ENCODE assay signal across 19 cellular contexts in genomic region chr1:85372683-85373446, GRCh38.
DNase-seq lines count a peak whose midpoint lies in the region; ATAC-seq, FAIRE-seq and TF ChIP-seq lines count a peak whose summit lies in the region.
"Had no signal": no experiment of that assay in that cellular context is flagged by ENCODE, and none has a peak within 500 bp of the region (broad histone marks: within the 10 kb centered on the region; RNA-seq: fewer than 3 reads in every experiment).

No MANE protein-coding gene starts in this region.

- TF ChIP-seq CTCF in IMR-90 (conservative IDR thresholded peaks at IDR 0.05; ENCODE audit: low read depth, low read length) (no peak), body of pancreas (IDR thresholded peaks at IDR 0.05) (no peak), keratinocyte (optimal IDR thresholded peaks at IDR 0.05 in 1 of 3, IDR thresholded peaks at IDR 0.05 in 1 of 3, conservative IDR thresholded peaks at IDR 0.05 in 1 of 3; ENCODE audit: extremely low read depth in 1 of 3, insufficient read depth in 2 of 3, low read length in 3 of 3) (no peak)

- peak overlapping the region; percentile 64 for H2BK5ac ChIP-seq in IMR-90 (ENCODE audit: low read depth, low read length, poor library complexity, severe bottlenecking)

- no peak overlapping the region; the same call in 1 of the 2 replicates for H3K23ac ChIP-seq in IMR-90 (ENCODE audit: low read depth, low read length)

- peak overlapping the region; percentile 62; the same call in 1 of the 2 replicates for H2AK5ac ChIP-seq in IMR-90 (ENCODE audit: low read depth, low read length)

- H2AK9ac ChIP-seq in IMR-90 (replicated peaks; ENCODE audit: low read depth, low read length, poor library complexity): no peak overlapping the region

- BruUV-seq in IMR-90 (replicated peaks; lab: Mats Ljungman, UMichigan): no TSS peak

- H2AFZ ChIP-seq in IMR-90 (replicated peaks; ENCODE audit: low read length, poor library complexity) (no peak overlapping the region), keratinocyte (ENCODE audit: control insufficient read depth, low read length) (peak overlapping the region; percentile 31)
- H2AFZ ChIP-seq: neural progenitor cell had no signal

- peak overlapping the region; percentile 13; the same call in 1 of the 2 replicates for H2BK120ac ChIP-seq in IMR-90 (ENCODE audit: low read depth, low read length)

- no peak overlapping the region for H3K4ac ChIP-seq in IMR-90 (ENCODE audit: low read depth, low read length)

- H2BK20ac ChIP-seq in IMR-90 (ENCODE audit: low read depth, low read length): peak overlapping the region; percentile 46; the same call in 1 of the 2 replicates

- H4K8ac ChIP-seq in IMR-90 (ENCODE audit: low read depth in 2 of 2, low read length in 2 of 2): peak overlapping the region in 1 of 2 experiments; percentile 42; a peak in 2 of 4 replicates

- no CpG with 5 or more reads among the region's 5 CpGs for WGBS in IMR-90 (ENCODE audit: extremely low coverage in 2 of 2, insufficient read length in 1 of 2), 2 experiments
- whole genome bisulfite sequencing in body of pancreas, 2 donors: 35 to 48% methylated on average over 5 of the region's 5 CpGs
- WGBS in urinary bladder: 19% methylated on average over 5 of the region's 5 CpGs

- H3K36me3 ChIP-seq in IMR-90 (ENCODE audit: control insufficient read depth, insufficient read depth, low read length): no peaks in the 10 kb centered on the region
- H3K36me3 ChIP-seq in body of pancreas (replicated peaks in 1 of 2; ENCODE audit: insufficient read depth in 1 of 2, low read depth in 2 of 2): no peaks in the 10 kb centered on the region
- no peaks in the 10 kb centered on the region for H3K36me3 ChIP-seq in keratinocyte (ENCODE audit: control insufficient read depth in 2 of 2, extremely low read depth in 1 of 2, insufficient read depth in 2 of 2, low read length in 2 of 2)
- no peaks in the 10 kb centered on the region for H3K36me3 ChIP-seq in urinary bladder (ENCODE audit: insufficient read depth)
- H3K36me3 ChIP-seq: heart right ventricle, left lung, neural progenitor cell had no signal

- TF ChIP-seq RAD21 in IMR-90 (IDR thresholded peaks at IDR 0.05; ENCODE audit: low read length): no peak

- H3K9me1 ChIP-seq in IMR-90 (ENCODE audit: insufficient read depth, low read length) (peaks cover 4% of the 10 kb centered on the region), keratinocyte (ENCODE audit: control insufficient read depth, extremely low read depth, insufficient read depth, low read length) (no peaks in the 10 kb centered on the region)

- CTCF ChIA-PET in IMR-90 (lab: Yijun Ruan, JAX): interaction anchor here (0.6 to 1.8 kb wide), 5 partner anchors 10 to 58 kb away, joined by 3 read pairs; no protein-coding TSS in a partner anchor

- 0 out of 2 replicates have a peak overlapping the region, but pooled peaks have one; percentile 15 for H4K91ac ChIP-seq in IMR-90 (ENCODE audit: insufficient read depth, low read depth, low read length)

- H3K4me1 ChIP-seq in IMR-90 (ENCODE audit: control insufficient read depth, insufficient read depth, low read length) (peaks cover 13% of the 10 kb centered on the region), body of pancreas (peaks cover 39% of the 10 kb centered on the region), keratinocyte (ENCODE audit: control insufficient read depth, extremely low read depth, insufficient read depth, low read length) (peaks cover 14% of the 10 kb centered on the region), urinary bladder (ENCODE audit: insufficient read depth) (peaks cover 1% of the 10 kb centered on the region)
- H3K4me1 ChIP-seq: Caco-2 had no signal

- H4K20me1 ChIP-seq in IMR-90 (ENCODE audit: insufficient read depth, low read length) (peaks cover 4% of the 10 kb centered on the region; the same call in 1 of the 2 replicates), keratinocyte (ENCODE audit: control insufficient read depth, extremely low read depth, insufficient read depth, low read length) (no peaks in the 10 kb centered on the region)

- no peak overlapping the region for H3K56ac ChIP-seq in IMR-90 (ENCODE audit: extremely low read depth, insufficient read depth, low read length)

- peak overlapping the region; percentile 31; the same call in 1 of the 2 replicates for H3K27ac ChIP-seq in IMR-90 (ENCODE audit: insufficient read depth, low read length)
- H3K27ac ChIP-seq in body of pancreas: peak overlapping the region in 2 of 4 donors; percentile 32 to 52
- no peak overlapping the region for H3K27ac ChIP-seq in keratinocyte (ENCODE audit: control insufficient read depth, insufficient read depth, low read length)
- peak overlapping the region; percentile 5 for H3K27ac ChIP-seq in urinary bladder (ENCODE audit: low read depth)
- H3K27ac ChIP-seq: heart right ventricle, left lung, neural progenitor cell had no signal

- H3K4me2 ChIP-seq in IMR-90 (ENCODE audit: low read depth, low read length) (peak overlapping the region; percentile 51; the same call in 1 of the 2 replicates), keratinocyte (ENCODE audit: control insufficient read depth, extremely low read depth, insufficient read depth, low read depth, low read length) (peak overlapping the region; percentile 36)
- H3K4me2 ChIP-seq: neural progenitor cell had no signal

- no peak overlapping the region for H3K14ac ChIP-seq in IMR-90 (replicated peaks; ENCODE audit: low read depth, low read length)

- no peak for FAIRE-seq in keratinocyte (lab: Jason Lieb, UNC)

- dilution Hi-C loops in IMR-90 (cut with HindIII; ENCODE audit: low sequenced_read_pairs, unreplicated experiment): no loop called here
- dilution Hi-C loops in keratinocyte (cut with MboI; ENCODE audit: extremely low pct_ligation_motif_present, low sequenced_read_pairs): no loop called here

- POLR2A ChIA-PET in IMR-90 (lab: Charles Lee; ENCODE audit: unreplicated experiment): interaction anchor here (0.7 kb wide), 1 partner anchor 96 kb away, joined by 4 read pairs; the partner anchor contains the start of gene BCL10

- H3K9ac ChIP-seq in IMR-90 (ENCODE audit: low read depth, low read length) (no peak overlapping the region), keratinocyte (ENCODE audit: control insufficient read depth, extremely low read depth, insufficient read depth, low read length) (no peak overlapping the region)
- H3K9ac ChIP-seq: neural progenitor cell had no signal

- H2BK15ac ChIP-seq in IMR-90 (ENCODE audit: low read depth, low read length): peak overlapping the region; percentile 65; the same call in 1 of the 3 replicates

- peak overlapping the region; percentile 25; the same call in 1 of the 2 replicates for H4K5ac ChIP-seq in IMR-90 (ENCODE audit: low read depth, low read length)

- no peak overlapping the region for H3K4me3 ChIP-seq in IMR-90 (ENCODE audit: insufficient read depth, low read depth, low read length)
- no peak overlapping the region for H3K4me3 ChIP-seq in body of pancreas
- peak overlapping the region in 1 of 3 experiments; percentile 7 for H3K4me3 ChIP-seq in keratinocyte (ENCODE audit: control insufficient read depth in 2 of 3, extremely low read depth in 1 of 3, insufficient read depth in 2 of 3, low read depth in 1 of 3, low read length in 3 of 3)
- H3K4me3 ChIP-seq in urinary bladder (ENCODE audit: low read depth, low read length): no peak overlapping the region
- H3K4me3 ChIP-seq: heart right ventricle, left lung, neural progenitor cell had no signal

- TF ChIP-seq POLR2A in IMR-90 (IDR thresholded peaks at IDR 0.05; ENCODE audit: low read depth, low read length) (no peak), body of pancreas (IDR thresholded peaks at IDR 0.05) (no peak)

- H3K79me1 ChIP-seq in IMR-90 (ENCODE audit: low read depth in 1 of 2, low read length in 2 of 2): peaks cover 47 to 74% of the 10 kb centered on the region in 2 experiments

- in situ Hi-C loops in IMR-90 (cut with MboI; ENCODE audit: low sequenced_read_pairs): no loop called here

- H3K79me2 ChIP-seq in keratinocyte (ENCODE audit: control insufficient read depth, insufficient read depth, low read length): no peaks in the 10 kb centered on the region

- H3K27me3 ChIP-seq in IMR-90 (ENCODE audit: control insufficient read depth, insufficient read depth, low read length) (no peaks in the 10 kb centered on the region), body of pancreas (no peaks in the 10 kb centered on the region), keratinocyte (ENCODE audit: control insufficient read depth, extremely low read depth, insufficient read depth, low read length) (no peaks in the 10 kb centered on the region)
- H3K27me3 ChIP-seq: heart right ventricle, left lung, neural progenitor cell had no signal

- ATAC-seq in IMR-90 (ENCODE audit: low read depth) (no peak; the same call in 1 of the 2 replicates), body of pancreas (peak; percentile 61), Right ventricle myocardium inferior (no peak)
- ATAC-seq: activated T-cell treated with anti-CD3 and anti-CD28 coated beads, Interleukin-2, amount 50 U/mL, for 4 hours; heart right ventricle; left lung; PC-3; T-helper 17 cell had no signal

- peak; percentile 50 for DNase-seq in IMR-90
- peak in 1 of 4 donors; percentile 20 for DNase-seq in body of pancreas
- DNase-seq in keratinocyte (ENCODE audit: low read depth, low spot score): no peak
- no peak for DNase-seq in head of caudate nucleus
- DNase-seq in activated naive CD4-positive, alpha-beta T cell treated with anti-CD3 and anti-CD28 coated beads, Interleukin-2, amount 50 U/mL, for 16 hours: no peak
- DNase-seq in Right ventricle myocardium inferior (ENCODE audit: missing footprints): no peak
- DNase-seq: activated CD4-positive, alpha-beta T cell treated with anti-CD3 and anti-CD28 coated beads for 48 hours; activated T-cell treated with anti-CD3 and anti-CD28 coated beads, Interleukin-2, amount 50 U/mL, for 4 hours; amniotic stem cell; Caco-2; effector CD8-positive, alpha-beta T cell; heart right ventricle; left lung; NCI-H1092 treated with DMSO at 0.1 percent for 48 hours; NCI-H446 treated with DMSO at 0.1 percent for 48 hours; PC-3; T-helper 17 cell had no signal

- peak overlapping the region; percentile 79; the same call in 1 of the 2 replicates for H3K18ac ChIP-seq in IMR-90 (ENCODE audit: low read depth, low read length)

- intact Hi-C loops in IMR-90 (cut with micrococcal nuclease) (no loop called here), body of pancreas (cut with DNase I) (no loop called here), head of caudate nucleus (cut with DNase I) (no loop called here), Right ventricle myocardium inferior (cut with DNase I) (no loop called here)

- no peaks in the 10 kb centered on the region for H3K9me3 ChIP-seq in IMR-90 (ENCODE audit: control insufficient read depth, insufficient read depth, low read length)
- H3K9me3 ChIP-seq in body of pancreas: no peaks in the 10 kb centered on the region
- no peaks in the 10 kb centered on the region for H3K9me3 ChIP-seq in keratinocyte (ENCODE audit: control insufficient read depth, low read depth, low read length)
- H3K9me3 ChIP-seq: Caco-2, heart right ventricle, left lung had no signal

TF ChIP-seq in IMR-90, 13 proteins besides CTCF, POLR2A, EP300 and RAD21:
- TF ChIP-seq NFE2L2 (IDR thresholded peaks at IDR 0.05; ENCODE audit: low read depth, low read length): no peak
- TF ChIP-seq MXI1 (IDR thresholded peaks at IDR 0.05; ENCODE audit: borderline replicate concordance, low read depth, low read length): no peak
- TF ChIP-seq CEBPB (IDR thresholded peaks at IDR 0.05; ENCODE audit: low read depth, low read length): 0 out of 2 replicates have a peak, but pooled peaks have one; percentile 13
